8 cellular contexts compared by ENCODE assay signal in genomic region chr12:54017027-54017788, GRCh38. TPM values are rescaled to one million over a fixed set of nuclear protein-coding genes. Genes with fewer than 3 reads are reported as not detected.
DNase-seq lines count a peak whose midpoint lies in the region; ATAC-seq, FAIRE-seq and TF ChIP-seq lines count a peak whose summit lies in the region.

No MANE protein-coding gene starts in this region.

- no peak overlapping the region for H3K27ac Mint-ChIP-seq in T-helper 2 cell treated with Interferon-gamma antibody and Interleukin-4, amounts not matched to agents 5 μg/mL and 100 μg/mL, for 36 hours
- no peak overlapping the region for H3K27ac Mint-ChIP-seq in activated naive CD8-positive, alpha-beta T cell treated with anti-CD3 and anti-CD28 coated beads, Interleukin-2, amount 50 U/mL, for 24 hours

- H3K4me3 ChIP-seq in tibial artery (peak overlapping the region; percentile 69 to 71), small intestine (ENCODE audit: low read depth in 1 of 2, low read length in 2 of 2) (peak overlapping the region in 1 of 2 donors; percentile 50)

- H3K27me3 ChIP-seq in tibial artery (no peaks in the 10 kb centered on the region), small intestine (ENCODE audit: control insufficient read depth in 2 of 2, insufficient read depth in 2 of 2, low read length in 2 of 2) (peaks cover 6 to 48% of the 10 kb centered on the region in 2 donors)

- no peaks in the 10 kb centered on the region for H3K9me3 Mint-ChIP-seq in T-helper 2 cell treated with Interferon-gamma antibody and Interleukin-4, amounts not matched to agents 5 μg/mL and 100 μg/mL, for 36 hours
- H3K9me3 Mint-ChIP-seq in activated naive CD8-positive, alpha-beta T cell treated with anti-CD3 and anti-CD28 coated beads, Interleukin-2, amount 50 U/mL, for 24 hours, result no peaks in the 10 kb centered on the region

- peaks cover 0 to 77% (median 46%) of the 10 kb centered on the region in 4 donors for H3K4me1 ChIP-seq in tibial artery
- peaks cover 0 to 2% of the 10 kb centered on the region in 2 donors for H3K4me1 ChIP-seq in small intestine (ENCODE audit: control insufficient read depth in 2 of 2, insufficient read depth in 1 of 2, low read depth in 1 of 2, low read length in 1 of 2)

- no peak for TF ChIP-seq CTCF in tibial artery (IDR thresholded peaks at IDR 0.05)

- H3K9me3 ChIP-seq in tibial artery (no peaks in the 10 kb centered on the region), small intestine (ENCODE audit: control insufficient read depth, low read depth) (no peaks in the 10 kb centered on the region)

- intact Hi-C loops in left colon (cut with DNase I, micrococcal nuclease), result no loop called here
- intact Hi-C loops in tibial artery (cut with DNase I; ENCODE audit: low total_unique reads), result no loop called here

- peak overlapping the region; percentile 87 for H3K4me3 Mint-ChIP-seq in T-helper 2 cell treated with Interferon-gamma antibody and Interleukin-4, amounts not matched to agents 5 μg/mL and 100 μg/mL, for 36 hours
- H3K4me3 Mint-ChIP-seq in activated naive CD8-positive, alpha-beta T cell treated with anti-CD3 and anti-CD28 coated beads, Interleukin-2, amount 50 U/mL, for 24 hours, result peak overlapping the region; percentile 79

- peaks cover 85% of the 10 kb centered on the region for H3K27me3 Mint-ChIP-seq in T-helper 2 cell treated with Interferon-gamma antibody and Interleukin-4, amounts not matched to agents 5 μg/mL and 100 μg/mL, for 36 hours (ENCODE audit: low read depth)
- peaks cover 79% of the 10 kb centered on the region for H3K27me3 Mint-ChIP-seq in activated naive CD8-positive, alpha-beta T cell treated with anti-CD3 and anti-CD28 coated beads, Interleukin-2, amount 50 U/mL, for 24 hours

- H3K36me3 Mint-ChIP-seq in T-helper 2 cell treated with Interferon-gamma antibody and Interleukin-4, amounts not matched to agents 5 μg/mL and 100 μg/mL, for 36 hours (ENCODE audit: low read depth), result no peaks in the 10 kb centered on the region
- no peaks in the 10 kb centered on the region for H3K36me3 Mint-ChIP-seq in activated naive CD8-positive, alpha-beta T cell treated with anti-CD3 and anti-CD28 coated beads, Interleukin-2, amount 50 U/mL, for 24 hours (ENCODE audit: low read depth)

- H3K36me3 ChIP-seq in tibial artery (no peaks in the 10 kb centered on the region), small intestine (ENCODE audit: control insufficient read depth in 2 of 2, insufficient read depth in 2 of 2, low read length in 2 of 2) (no peaks in the 10 kb centered on the region)

- 2 to 3% (median 3%) methylated on average over 21 to 24 of the region's 24 CpGs for WGBS in small intestine, 3 donors

- no peak for FAIRE-seq in small intestine (lab: Jason Lieb, UNC)

- peaks cover 8% of the 10 kb centered on the region for H3K4me1 Mint-ChIP-seq in T-helper 2 cell treated with Interferon-gamma antibody and Interleukin-4, amounts not matched to agents 5 μg/mL and 100 μg/mL, for 36 hours (ENCODE audit: low read depth)
- H3K4me1 Mint-ChIP-seq in activated naive CD8-positive, alpha-beta T cell treated with anti-CD3 and anti-CD28 coated beads, Interleukin-2, amount 50 U/mL, for 24 hours, result peaks cover 17% of the 10 kb centered on the region

- peak; percentile 21 for ATAC-seq in HG02610 (IDR thresholded peaks at IDR 0.05; ENCODE audit: unreplicated experiment)
- peak; percentile 22 for ATAC-seq in activated naive CD8-positive, alpha-beta T cell treated with anti-CD3 and anti-CD28 coated beads, Interleukin-2, amount 50 U/mL, for 24 hours
- ATAC-seq in left colon, result peak; percentile 10

- no peak for DNase-seq in T-helper 2 cell treated with Interferon-gamma antibody and Interleukin-4, amounts not matched to agents 5 μg/mL and 100 μg/mL, for 36 hours (ENCODE audit: low spot score)
- DNase-seq in T-helper 2 cell, result no peak
- peak; percentile 65 for DNase-seq in NCI-H1694 (lab: John Stamatoyannopoulos, UW)
- DNase-seq in activated naive CD8-positive, alpha-beta T cell treated with anti-CD3 and anti-CD28 coated beads, Interleukin-2, amount 50 U/mL, for 24 hours, result no peak
- no peak for DNase-seq in left colon
- DNase-seq in tibial artery, result peak in 1 of 2 donors; percentile 80
- DNase-seq in small intestine, result no peak

- H3K27ac ChIP-seq in tibial artery (peak overlapping the region; percentile 98), small intestine (ENCODE audit: low read depth in 1 of 2, low read length in 1 of 2) (no peak overlapping the region)

RNA-seq across cellular contexts. Expression of gene HOXC8, which starts 8.4 kb away (rescaled TPM):
- total RNA-seq in left colon, result not detected
- polyA plus RNA-seq in small intestine, result under 1 TPM in 1 of 3 donors, not detected in 2; 0.03 TPM

RNA-seq across cellular contexts. Expression of gene HOXC6, which starts 11.0 kb away (rescaled TPM):
- total RNA-seq in left colon, result not detected
- 1 to 10 TPM in 2 of 3 donors, not detected in 1; 1.5 to 1.9 TPM for polyA plus RNA-seq in small intestine

RNA-seq across cellular contexts. Expression of gene HOXC5, which starts 15.6 kb away (rescaled TPM):
- not detected for total RNA-seq in left colon
- under 1 TPM in 1 of 3 donors, not detected in 2; 0.63 TPM for polyA plus RNA-seq in small intestine

RNA-seq across cellular contexts. Expression of gene HOXC9, which starts 17.2 kb away (rescaled TPM):
- total RNA-seq in left colon, result not detected
- not detected for polyA plus RNA-seq in small intestine

RNA-seq across cellular contexts. Expression of gene HOXC10, which starts 32.3 kb away (rescaled TPM):
- not detected for total RNA-seq in left colon
- polyA plus RNA-seq in small intestine, result not detected

Comparison
In these comparisons a context has a peak if more than half of its experiments do, and no peak if none do; other contexts are left out.
1. H3K27ac ChIP-seq: peak in tibial artery (2 of 2); none in small intestine (0 of 2).
2. Peak in every context shown above with its lines, with median percentiles within 50 percentile points of each other: ATAC-seq.